Comparison of ENCODE assay signal across 8 cellular contexts in genomic region chr7:121183883-121184282, GRCh38.
A peak's percentile ranks its signal among the peaks of the same experiment; 100 is the strongest.
DNase-seq lines count a peak whose midpoint lies in the region; ATAC-seq and TF ChIP-seq lines count a peak whose summit lies in the region.
"Not testable (repeated sequence)": the region's sequence is repeated elsewhere in the genome, so short reads cannot be mapped to it uniquely, and the experiment has no call there.

No MANE protein-coding gene starts in this region.

- POLR2A ChIA-PET in OCI-LY7 (lab: Charles Lee), result interaction anchor here (0.7 kb wide), 1 partner anchor 157 kb away, joined by 3 read pairs; no protein-coding TSS in a partner anchor

- not testable (repeated sequence) for H3K27me3 Mint-ChIP-seq in activated naive CD8-positive, alpha-beta T cell treated with anti-CD3 and anti-CD28 coated beads, Interleukin-2, amount 50 U/mL, for 24 hours; naive B cell; stimulated activated naive B cell treated with anti-CD40 and anti-IgM and Interleukin-4, amounts not matched to agents 10 μg/mL and 1 μg/mL and 100 μg/mL, for 72 hours

- H3K27ac Mint-ChIP-seq in activated naive CD8-positive, alpha-beta T cell treated with anti-CD3 and anti-CD28 coated beads, Interleukin-2, amount 50 U/mL, for 24 hours, result not testable (repeated sequence)
- peak overlapping the region; percentile 59 to 93 (median 88) for H3K27ac Mint-ChIP-seq in naive B cell
- peak overlapping the region; percentile 44 for H3K27ac Mint-ChIP-seq in stimulated activated naive B cell treated with anti-CD40 and anti-IgM and Interleukin-4, amounts not matched to agents 10 μg/mL and 1 μg/mL and 100 μg/mL, for 72 hours

- intact Hi-C loops in OCI-LY7 (cut with micrococcal nuclease; ENCODE audit: unreplicated experiment), result loop anchor here (5.0 kb wide), 1 partner anchor 232 kb away; the partner anchor contains the start of gene ING3
- intact Hi-C loops in spleen (cut with DNase I; ENCODE audit: low total_unique reads), result not testable (repeated sequence)

- H3K4me3 ChIP-seq in BLaER1, result peak overlapping the region; percentile 30; the same call in 1 of the 2 replicates
- H3K4me3 ChIP-seq in DOHH2 (ENCODE audit: low read length), result peak overlapping the region; percentile 12; the same call in 1 of the 2 replicates
- H3K4me3 ChIP-seq in Karpas-422 (ENCODE audit: low read length); OCI-LY7 (ENCODE audit: low read depth, low read length, poor library complexity, severe bottlenecking); spleen: not testable (repeated sequence)

- not testable (repeated sequence) for BruUV-seq in OCI-LY7 (replicated peaks; lab: Mats Ljungman, UMichigan)

- not testable (repeated sequence) for H3K36me3 Mint-ChIP-seq in activated naive CD8-positive, alpha-beta T cell treated with anti-CD3 and anti-CD28 coated beads, Interleukin-2, amount 50 U/mL, for 24 hours (ENCODE audit: low read depth); naive B cell; stimulated activated naive B cell treated with anti-CD40 and anti-IgM and Interleukin-4, amounts not matched to agents 10 μg/mL and 1 μg/mL and 100 μg/mL, for 72 hours

- peak overlapping the region; percentile 21 for H3K4me3 Mint-ChIP-seq in activated naive CD8-positive, alpha-beta T cell treated with anti-CD3 and anti-CD28 coated beads, Interleukin-2, amount 50 U/mL, for 24 hours
- H3K4me3 Mint-ChIP-seq in naive B cell, result peak overlapping the region; percentile 41 to 88 (median 69)
- H3K4me3 Mint-ChIP-seq in stimulated activated naive B cell treated with anti-CD40 and anti-IgM and Interleukin-4, amounts not matched to agents 10 μg/mL and 1 μg/mL and 100 μg/mL, for 72 hours, result peak overlapping the region; percentile 55 to 56

- not testable (repeated sequence) for TF ChIP-seq POLR2A in spleen (IDR thresholded peaks at IDR 0.05)

- H3K9me2 ChIP-seq in DOHH2 (replicated peaks; ENCODE audit: control insufficient read depth, low read length); Karpas-422 (replicated peaks; ENCODE audit: insufficient read depth, low read length); OCI-LY7 (ENCODE audit: insufficient read depth, low read length): not testable (repeated sequence)

- TF ChIP-seq CTCF in DOHH2 (IDR thresholded peaks at IDR 0.05; ENCODE audit: low read depth, low read length, poor library complexity, severe bottlenecking); OCI-LY7 (conservative IDR thresholded peaks at IDR 0.05; ENCODE audit: low read length); spleen (IDR thresholded peaks at IDR 0.05 in 8 of 11, conservative IDR thresholded peaks at IDR 0.05 in 3 of 11): not testable (repeated sequence)

- not testable (repeated sequence) for H3K79me2 ChIP-seq in DOHH2 (ENCODE audit: control insufficient read depth, low read length); Karpas-422 (ENCODE audit: low read length); OCI-LY7 (ENCODE audit: insufficient read depth, low read depth, low read length)

- not testable (repeated sequence) for H3K27me3 ChIP-seq in BLaER1; DOHH2 (ENCODE audit: control insufficient read depth, low read length); Karpas-422 (ENCODE audit: low read length); spleen (replicated peaks in 1 of 7)

- peaks cover 11% of the 10 kb centered on the region for H3K36me3 ChIP-seq in BLaER1
- H3K36me3 ChIP-seq in DOHH2 (ENCODE audit: control insufficient read depth, low read length), result peaks cover 14% of the 10 kb centered on the region
- not testable (repeated sequence) for H3K36me3 ChIP-seq in Karpas-422 (ENCODE audit: insufficient read depth, low read length); OCI-LY7 (ENCODE audit: insufficient read depth, low read length); spleen

- H2AFZ ChIP-seq in Karpas-422 (ENCODE audit: low read length), result not testable (repeated sequence)
- 0 out of 2 replicates have a peak overlapping the region, but pooled peaks have one; percentile 18 for H2AFZ ChIP-seq in OCI-LY7 (ENCODE audit: low read length)

- H3K4me1 ChIP-seq in BLaER1 (peaks cover 100% of the 10 kb centered on the region), DOHH2 (ENCODE audit: control insufficient read depth, low read length) (peaks cover 69% of the 10 kb centered on the region), Karpas-422 (ENCODE audit: low read length) (peaks cover 29% of the 10 kb centered on the region), OCI-LY7 (ENCODE audit: insufficient read depth, low read length, poor library complexity, severe bottlenecking) (peaks cover 53% of the 10 kb centered on the region), spleen (peaks cover 0 to 82% (median 29%) of the 10 kb centered on the region in 6 donors)

- WGBS in spleen, 5 donors, result 65 to 87% (median 71%) methylated on average over 4 of the region's 4 CpGs

- peak overlapping the region; percentile 67 for H3K9ac ChIP-seq in BLaER1
- H3K9ac ChIP-seq in Karpas-422 (ENCODE audit: low read length), result not testable (repeated sequence)

- not testable (repeated sequence) for H4K20me1 ChIP-seq in BLaER1; DOHH2 (ENCODE audit: control insufficient read depth, insufficient read depth, low read depth, low read length); Karpas-422 (ENCODE audit: insufficient read depth, low read depth, low read length); OCI-LY7 (ENCODE audit: insufficient read depth, low read length)

- CTCF ChIA-PET in OCI-LY7 (lab: Charles Lee; ENCODE audit: unreplicated experiment), result not testable (repeated sequence)

- not testable (repeated sequence) for H3K9me3 Mint-ChIP-seq in activated naive CD8-positive, alpha-beta T cell treated with anti-CD3 and anti-CD28 coated beads, Interleukin-2, amount 50 U/mL, for 24 hours; naive B cell; stimulated activated naive B cell treated with anti-CD40 and anti-IgM and Interleukin-4, amounts not matched to agents 10 μg/mL and 1 μg/mL and 100 μg/mL, for 72 hours

- not testable (repeated sequence) for H3F3A ChIP-seq in DOHH2 (ENCODE audit: control insufficient read depth, insufficient read depth)

- DNase-seq in Karpas-422 (peak; percentile 38), spleen (peak; percentile 71)
- DNase-seq in OCI-LY7 (ENCODE audit: low spot score); activated naive CD8-positive, alpha-beta T cell treated with anti-CD3 and anti-CD28 coated beads, Interleukin-2, amount 50 U/mL, for 24 hours; naive B cell; stimulated activated naive B cell treated with anti-CD40 and anti-IgM and Interleukin-4, amounts not matched to agents 10 μg/mL and 1 μg/mL and 100 μg/mL, for 72 hours: not testable (repeated sequence)

- not testable (repeated sequence) for H3K4me1 Mint-ChIP-seq in activated naive CD8-positive, alpha-beta T cell treated with anti-CD3 and anti-CD28 coated beads, Interleukin-2, amount 50 U/mL, for 24 hours
- H3K4me1 Mint-ChIP-seq in naive B cell, result peaks cover 37 to 69% (median 41%) of the 10 kb centered on the region in 3 donors
- peaks cover 26 to 58% of the 10 kb centered on the region in 2 donors for H3K4me1 Mint-ChIP-seq in stimulated activated naive B cell treated with anti-CD40 and anti-IgM and Interleukin-4, amounts not matched to agents 10 μg/mL and 1 μg/mL and 100 μg/mL, for 72 hours

- peak overlapping the region; percentile 87 for H3K27ac ChIP-seq in BLaER1
- H3K27ac ChIP-seq in DOHH2 (ENCODE audit: low read depth, low read length), result peak overlapping the region; percentile 90; the same call in 1 of the 2 replicates
- H3K27ac ChIP-seq in Karpas-422 (ENCODE audit: low read length); OCI-LY7 (ENCODE audit: low read depth, low read length, poor library complexity, severe bottlenecking): not testable (repeated sequence)
- H3K27ac ChIP-seq in spleen, result peak overlapping the region in 5 of 8 donors; percentile 17 to 81 (median 72)

- peak overlapping the region; percentile 82 for H3K4me2 ChIP-seq in BLaER1
- peak overlapping the region; percentile 77 for H3K4me2 ChIP-seq in DOHH2 (ENCODE audit: low read length)
- H3K4me2 ChIP-seq in Karpas-422 (ENCODE audit: low read depth, low read length, poor library complexity, severe bottlenecking); OCI-LY7 (ENCODE audit: low read length): not testable (repeated sequence)

- ATAC-seq in activated naive CD8-positive, alpha-beta T cell treated with anti-CD3 and anti-CD28 coated beads, Interleukin-2, amount 50 U/mL, for 24 hours; naive B cell (ENCODE audit: low read depth in 2 of 2); stimulated activated naive B cell treated with anti-CD40 and anti-IgM and Interleukin-4, amounts not matched to agents 10 μg/mL and 1 μg/mL and 100 μg/mL, for 72 hours (replicated peaks): not testable (repeated sequence)

- not testable (repeated sequence) for H3K9me3 ChIP-seq in BLaER1; DOHH2 (ENCODE audit: control insufficient read depth, insufficient read depth, low read length); Karpas-422 (ENCODE audit: low read length); OCI-LY7 (ENCODE audit: low read length); spleen
